Comparison of ENCODE assay signal across 8 cellular contexts in genomic region chr10:133394064-133394663, GRCh38. TPM values are rescaled to one million over a fixed set of nuclear protein-coding genes. Genes with fewer than 3 reads are reported as not detected.
DNase-seq lines count a peak whose midpoint lies in the region; ATAC-seq lines count a peak whose summit lies in the region.

TSS of gene MTG1 (plus strand) at chr10:133394157. CDS start at chr10:133394221, 64 bp downstream.

- H3K4me1 Mint-ChIP-seq in activated CD8-positive, alpha-beta memory T cell treated with anti-CD3 and anti-CD28 coated beads, Interleukin-2, amount 10 ng/mL, durations not matched to agents 7 days and 5 days = peaks cover 53% of the 10 kb centered on the region

- H3K36me3 Mint-ChIP-seq in activated CD8-positive, alpha-beta memory T cell treated with anti-CD3 and anti-CD28 coated beads, Interleukin-2, amount 10 ng/mL, durations not matched to agents 7 days and 5 days = peaks cover 23% of the 10 kb centered on the region

- peak within 1 kb of the TSS; percentile 89 for H3K27ac Mint-ChIP-seq in activated CD8-positive, alpha-beta memory T cell treated with anti-CD3 and anti-CD28 coated beads, Interleukin-2, amount 10 ng/mL, durations not matched to agents 7 days and 5 days

- peak within 1 kb of the TSS; percentile 68 for H3K4me3 ChIP-seq in mesodermal cell (ENCODE audit: extremely low read depth, insufficient read depth, low read length, poor library complexity, severe bottlenecking)

- peak within 1 kb of the TSS; percentile 86 for H3K4me3 Mint-ChIP-seq in activated CD8-positive, alpha-beta memory T cell treated with anti-CD3 and anti-CD28 coated beads, Interleukin-2, amount 10 ng/mL, durations not matched to agents 7 days and 5 days

- DNase-seq in COLO668 (lab: John Stamatoyannopoulos, UW; ENCODE audit: unreplicated experiment) = peak; percentile 92
- peak; percentile 97 for DNase-seq in HK-2 (ENCODE audit: unreplicated experiment)
- peak; percentile 87 for DNase-seq in NOMO-1 treated with DMSO at 0.1 percent for 48 hours (lab: John Stamatoyannopoulos, UW; ENCODE audit: unreplicated experiment)
- peak; percentile 95 for DNase-seq in activated CD8-positive, alpha-beta memory T cell treated with anti-CD3 and anti-CD28 coated beads, Interleukin-2, amount 10 ng/mL, durations not matched to agents 7 days and 5 days
- DNase-seq in stimulated activated CD8-positive, alpha-beta memory T cell treated with anti-CD3 and anti-CD28 coated beads, Interleukin-15, amount 100 ng/mL, for 48 hours (ENCODE audit: low read depth in 2 of 2) = peak; percentile 90 to 95

- no peaks in the 10 kb centered on the region for H3K9me3 ChIP-seq in mesodermal cell (ENCODE audit: control insufficient read depth, low read length)

- 0 to 1% methylated on average over 52 to 59 of the region's 69 CpGs for WGBS in mesodermal cell (ENCODE audit: insufficient coverage in 2 of 2), 2 experiments

- CTCF ChIA-PET in activated CD8-positive, alpha-beta memory T cell treated with anti-CD3 and anti-CD28 coated beads, Interleukin-2, amount 10 ng/mL, durations not matched to agents 7 days and 5 days (lab: Charles Lee) = no interaction called here

- H3K27me3 Mint-ChIP-seq in activated CD8-positive, alpha-beta memory T cell treated with anti-CD3 and anti-CD28 coated beads, Interleukin-2, amount 10 ng/mL, durations not matched to agents 7 days and 5 days = no peaks in the 10 kb centered on the region

- H3K27ac ChIP-seq in mesodermal cell (ENCODE audit: low read depth, low read length, severe bottlenecking) = peak within 1 kb of the TSS; percentile 84

- peak; percentile 61 for ATAC-seq in GM19455 (IDR thresholded peaks at IDR 0.05; ENCODE audit: unreplicated experiment)
- ATAC-seq in activated CD8-positive, alpha-beta memory T cell treated with anti-CD3 and anti-CD28 coated beads, Interleukin-2, amount 10 ng/mL, durations not matched to agents 7 days and 5 days = peak; percentile 81

- peaks cover 40% of the 10 kb centered on the region for H3K36me3 ChIP-seq in mesodermal cell (ENCODE audit: control insufficient read depth, insufficient read depth, low read length)

- H3K9me3 Mint-ChIP-seq in activated CD8-positive, alpha-beta memory T cell treated with anti-CD3 and anti-CD28 coated beads, Interleukin-2, amount 10 ng/mL, durations not matched to agents 7 days and 5 days (ENCODE audit: low read depth) = no peaks in the 10 kb centered on the region

- in situ Hi-C loops in endometrial microvascular endothelial cells (cut with HindIII; ENCODE audit: inconsistent ontology term, low pct_unique_long_range_greater_than_20kb, low sequenced_read_pairs) = no loop called here

- H3K4me1 ChIP-seq in mesodermal cell (ENCODE audit: control insufficient read depth, insufficient read depth, low read length, poor library complexity, severe bottlenecking) = peaks cover 12% of the 10 kb centered on the region

RNA-seq across cellular contexts. Expression of gene MTG1, which starts in this region (rescaled TPM):
- total RNA-seq in activated CD8-positive, alpha-beta memory T cell treated with anti-CD3 and anti-CD28 coated beads, Interleukin-2, amount 10 ng/mL, durations not matched to agents 7 days and 5 days = 10 to 100 TPM; 56.0 to 64.9 TPM
- total RNA-seq in endometrial microvascular endothelial cells (ENCODE audit: inconsistent ontology term) = 28.0 TPM
- 45.7 TPM for polyA plus RNA-seq in mesodermal cell (2013, experiment 1 of 2)
- 39.1 TPM for polyA plus RNA-seq in mesodermal cell (2013, experiment 2 of 2)

Comparison
In these comparisons a context has a peak if more than half of its experiments do, and no peak if none do; other contexts are left out.
1. Peak in every context shown above with its lines: DNase-seq, ATAC-seq, H3K4me3 ChIP-seq and H3K27ac ChIP-seq.